8 cellular contexts compared by ENCODE assay signal in genomic region chr10:12902135-12902572, GRCh38.
DNase-seq lines count a peak whose midpoint lies in the region; ATAC-seq and TF ChIP-seq lines count a peak whose summit lies in the region.

No MANE protein-coding gene starts in this region.

- no peak overlapping the region for H3K4me3 ChIP-seq in heart left ventricle
- no peak overlapping the region for H3K4me3 ChIP-seq in mucosa of descending colon
- H3K4me3 ChIP-seq in testis = no peak overlapping the region

- no peaks in the 10 kb centered on the region for H3K9me3 ChIP-seq in heart left ventricle
- no peaks in the 10 kb centered on the region for H3K9me3 ChIP-seq in mucosa of descending colon
- no peaks in the 10 kb centered on the region for H3K9me3 ChIP-seq in testis

- no peak overlapping the region for H3K4me3 Mint-ChIP-seq in WTC11

- H3K36me3 Mint-ChIP-seq in WTC11 = no peaks in the 10 kb centered on the region

- POLR2A ChIA-PET in WTC11 (lab: Charles Lee) = no interaction called here

- TF ChIP-seq CTCF in heart left ventricle (IDR thresholded peaks at IDR 0.05) (peak; percentile 69 to 84 (median 78)), WTC11 (IDR thresholded peaks at IDR 0.05) (peak; percentile 64), mucosa of descending colon (IDR thresholded peaks at IDR 0.05) (peak; percentile 54), testis (IDR thresholded peaks at IDR 0.05) (peak; percentile 41 to 79 (median 44))

- H3K4me1 ChIP-seq in heart left ventricle = no peaks in the 10 kb centered on the region
- no peaks in the 10 kb centered on the region for H3K4me1 ChIP-seq in mucosa of descending colon (ENCODE audit: low read depth)
- H3K4me1 ChIP-seq in testis = peaks cover 8% of the 10 kb centered on the region

- TF ChIP-seq POLR2A in heart left ventricle (IDR thresholded peaks at IDR 0.05) = no peak
- TF ChIP-seq POLR2A in testis (IDR thresholded peaks at IDR 0.05) = no peak

- peak in 2 of 5 donors; percentile 30 to 48 for DNase-seq in heart left ventricle
- DNase-seq in Right ventricle myocardium inferior (ENCODE audit: missing footprints) = no peak
- DNase-seq in NCI-H1417 (lab: John Stamatoyannopoulos, UW) = peak; percentile 37 to 78 (median 39)
- DNase-seq in WTC11 (ENCODE audit: low spot score) = peak; percentile 68
- DNase-seq in ecto neural progenitor cell (ENCODE audit: low spot score) = peak; percentile 68
- peak in 1 of 3 donors; percentile 79 for DNase-seq in mucosa of descending colon
- peak; percentile 79 for DNase-seq in testis

- H3K36me3 ChIP-seq in heart left ventricle (peaks cover 0 to 2% (median 0%) of the 10 kb centered on the region in 9 donors), mucosa of descending colon (ENCODE audit: low read depth) (no peaks in the 10 kb centered on the region), testis (ENCODE audit: low read depth, missing control alignments) (no peaks in the 10 kb centered on the region)

- H3K27me3 Mint-ChIP-seq in WTC11 (ENCODE audit: low read depth) = no peaks in the 10 kb centered on the region; the same call in 1 of the 2 replicates

- intact Hi-C loops in heart left ventricle (cut with DNase I) = loop anchor here in 9 of 10 donors (5.0 to 10.0 kb wide), 12 partner anchors 117 to 640 kb away; no protein-coding TSS in a partner anchor
- intact Hi-C loops in Right ventricle myocardium inferior (cut with DNase I) = loop anchor here (1.0 to 5.0 kb wide), 3 partner anchors 120 to 183 kb away; no protein-coding TSS in a partner anchor
- intact Hi-C loops in mucosa of descending colon (cut with DNase I, micrococcal nuclease) = no loop called here
- intact Hi-C loops in testis (cut with DNase I; ENCODE audit: low total_unique reads) = no loop called here

- no peak overlapping the region for H3K27ac ChIP-seq in heart left ventricle
- H3K27ac ChIP-seq in testis = no peak overlapping the region

- 7 to 18% (median 8%) methylated on average over 2 of the region's 2 CpGs for WGBS in heart left ventricle, 4 donors
- 35 to 57% methylated on average over 2 of the region's 2 CpGs for WGBS in testis, 2 donors

- ATAC-seq in heart left ventricle = peak in 1 of 4 donors; percentile 45
- ATAC-seq in Right ventricle myocardium inferior = no peak
- ATAC-seq in WTC11 = peak; percentile 71
- ATAC-seq in mucosa of descending colon = peak; percentile 49
- no peak for ATAC-seq in GM18511 (IDR thresholded peaks at IDR 0.05; ENCODE audit: unreplicated experiment)

- H3K27me3 ChIP-seq in heart left ventricle (no peaks in the 10 kb centered on the region), testis (no peaks in the 10 kb centered on the region)

- CTCF ChIA-PET in WTC11 (lab: Charles Lee) = interaction anchor here (0.6 to 3.4 kb wide), 35 partner anchors 9 to 786 kb away, joined by 3 to 28 read pairs (median 4); partner anchors contain the start of genes CDC123 and NUDT5

- no peaks in the 10 kb centered on the region for H3K9me3 Mint-ChIP-seq in WTC11

- 0 out of 2 replicates have a peak overlapping the region, but pooled peaks have one; percentile 3 for H3K27ac Mint-ChIP-seq in WTC11

- peaks cover 11% of the 10 kb centered on the region for H3K4me1 Mint-ChIP-seq in WTC11

TF ChIP-seq in WTC11, 78 proteins besides CTCF, POLR2A, EP300 and RAD21:
- TF ChIP-seq SMAD3 (CRISPR knock-in tag; IDR thresholded peaks at IDR 0.05; ENCODE audit: borderline replicate concordance) = no peak
- no peak for TF ChIP-seq ZNF317 (CRISPR knock-in tag; IDR thresholded peaks at IDR 0.05; ENCODE audit: borderline replicate concordance, low read depth)
- no peak for TF ChIP-seq CDX4 (CRISPR knock-in tag; IDR thresholded peaks at IDR 0.05; ENCODE audit: borderline replicate concordance)
- TF ChIP-seq FOXJ3 (CRISPR knock-in tag; IDR thresholded peaks at IDR 0.05; ENCODE audit: borderline replicate concordance) = no peak
- TF ChIP-seq NFYB (CRISPR knock-in tag; conservative IDR thresholded peaks at IDR 0.05; ENCODE audit: low read depth) = no peak
- TF ChIP-seq ZNF232 (CRISPR knock-in tag; IDR thresholded peaks at IDR 0.05) = no peak
- no peak for TF ChIP-seq SP1 (CRISPR knock-in tag; conservative IDR thresholded peaks at IDR 0.05)
- no peak for TF ChIP-seq ZNF532 (CRISPR knock-in tag; IDR thresholded peaks at IDR 0.05; ENCODE audit: borderline replicate concordance)
- no peak for TF ChIP-seq FOXP4 (CRISPR knock-in tag; IDR thresholded peaks at IDR 0.05)
- TF ChIP-seq ARID4B (CRISPR knock-in tag; IDR thresholded peaks at IDR 0.05; ENCODE audit: borderline replicate concordance) = no peak
TF ChIP-seq in WTC11: peak in this region for 0.

Comparison
In these comparisons a context has a peak if more than half of its experiments do, and no peak if none do; other contexts are left out.
1. ATAC-seq: peak in WTC11 (single experiment) and mucosa of descending colon (single experiment); none in Right ventricle myocardium inferior (single experiment) and GM18511 (single experiment).
2. intact Hi-C loops: an anchor here in heart left ventricle (5.0 to 10.0 kb wide) and Right ventricle myocardium inferior (1.0 to 5.0 kb wide); none called in mucosa of descending colon and testis.
3. Peak in every context shown above with its lines, with median percentiles within 50 percentile points of each other: CTCF ChIP-seq.